Comparison of ENCODE assay signal across 9 cellular contexts in genomic region chr17:40344321-40345160, GRCh38. TPM values are rescaled to one million over a fixed set of nuclear protein-coding genes. Genes with fewer than 3 reads are reported as not detected.
A peak's percentile ranks its signal among the peaks of the same experiment; 100 is the strongest.
DNase-seq lines count a peak whose midpoint lies in the region; ATAC-seq lines count a peak whose summit lies in the region.
"Had no signal": no experiment of that assay in that cellular context is flagged by ENCODE, and none has a peak within 500 bp of the region (broad histone marks: within the 10 kb centered on the region; RNA-seq: fewer than 3 reads in every experiment).

No MANE protein-coding gene starts in this region.

- peak; percentile 64 for DNase-seq in Right ventricle myocardium inferior (ENCODE audit: missing footprints)
- DNase-seq in cardiac septum (ENCODE audit: low spot score), result no peak
- no peak for DNase-seq in glomerular visceral epithelial cell (ENCODE audit: extremely low spot score)
- DNase-seq in NCI-H748 treated with DMSO at 0.1 percent for 48 hours (lab: John Stamatoyannopoulos, UW), result no peak

- no peaks in the 10 kb centered on the region for H3K9me3 ChIP-seq in mucosa of rectum (ENCODE audit: control insufficient read depth in 2 of 2, low read length in 2 of 2)

- peaks cover 58 to 66% of the 10 kb centered on the region in 2 donors for H3K4me1 ChIP-seq in mucosa of rectum (ENCODE audit: control insufficient read depth in 2 of 2, insufficient read depth in 2 of 2, low read length in 2 of 2)

- H3K9ac ChIP-seq in mucosa of rectum (ENCODE audit: low read depth in 1 of 2, low read length in 2 of 2), result peak overlapping the region; percentile 91 to 94

- peak; percentile 0 for ATAC-seq in Right ventricle myocardium inferior
- no peak for ATAC-seq in GM18868 (IDR thresholded peaks at IDR 0.05; ENCODE audit: unreplicated experiment)
- ATAC-seq in GM21737 (IDR thresholded peaks at IDR 0.05; ENCODE audit: unreplicated experiment), result no peak

- H3K36me3 ChIP-seq in mucosa of rectum (ENCODE audit: control insufficient read depth in 2 of 2, insufficient read depth in 2 of 2, low read length in 2 of 2), result peaks cover 8 to 12% of the 10 kb centered on the region in 2 donors

- peak overlapping the region; percentile 75 to 82 for H3K4me3 ChIP-seq in mucosa of rectum (ENCODE audit: low read length in 2 of 2)

- H3K27me3 ChIP-seq in mucosa of rectum (ENCODE audit: control insufficient read depth in 2 of 2, insufficient read depth in 2 of 2, low read length in 2 of 2), result no peaks in the 10 kb centered on the region

- intact Hi-C loops in Right ventricle myocardium inferior (cut with DNase I), result loop anchor here (2.0 to 10.0 kb wide), 2 partner anchors 22 to 240 kb away; partner anchors contain the start of gene NR1D1
- intact Hi-C loops in cardiac septum (cut with DNase I), result loop anchor here (1.0 kb wide), 1 partner anchor 27 kb away; no protein-coding TSS in a partner anchor

- peak overlapping the region; percentile 39 for H3K27ac ChIP-seq in cingulate gyrus (ENCODE audit: low read depth, low read length)
- H3K27ac ChIP-seq in mucosa of rectum (ENCODE audit: low read depth in 2 of 2, low read length in 2 of 2), result peak overlapping the region; percentile 92 to 95

RNA-seq across cellular contexts. Expression of gene GJD3, which starts 20.0 kb away (rescaled TPM):
- total RNA-seq in Right ventricle myocardium inferior, result 0.92 TPM
- 2.6 TPM for total RNA-seq in cardiac septum
- total RNA-seq: G401 had no signal

RNA-seq across cellular contexts. Expression of gene RARA, which starts 35.6 kb away (rescaled TPM):
- total RNA-seq in Right ventricle myocardium inferior, result 17.9 TPM
- total RNA-seq in cardiac septum, result 30.7 TPM

RNA-seq across cellular contexts. Expression of gene CDC6, which starts 56.9 kb away (rescaled TPM):
- total RNA-seq in Right ventricle myocardium inferior, result 1.9 TPM
- total RNA-seq in cardiac septum, result 0.75 TPM
